22 cellular contexts compared by ENCODE assay signal in the genomic region with DNA sequence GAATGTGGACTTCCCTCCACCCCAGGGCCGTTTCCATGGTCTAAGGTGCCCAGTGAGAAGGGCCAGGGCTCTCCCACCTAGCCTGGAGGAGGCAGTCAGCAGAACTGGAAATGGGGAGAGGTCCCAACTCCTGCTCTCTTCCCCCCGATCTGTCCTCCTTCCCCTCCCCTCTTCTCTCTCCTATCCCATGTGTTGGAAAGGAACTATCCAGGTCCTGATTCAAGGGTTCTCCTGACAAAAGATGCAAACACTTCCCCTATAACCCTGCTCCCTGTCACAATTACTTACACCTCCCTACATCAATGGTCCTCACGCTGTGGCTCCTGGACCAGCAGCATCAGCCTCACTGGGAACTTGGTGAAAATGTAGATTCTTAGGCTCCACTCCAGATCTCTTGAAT. TPM values are rescaled to one million over a fixed set of nuclear protein-coding genes. Genes with fewer than 3 reads are reported as not detected.
"Had no signal": no experiment of that assay in that cellular context is flagged by ENCODE, and none has a peak within 500 bp of the region (broad histone marks: within the 10 kb centered on the region; RNA-seq: fewer than 3 reads in every experiment).

No MANE protein-coding gene starts in this region.

- H3K4me2 ChIP-seq: KMS-11 had no signal

- H3K4me3 ChIP-seq: Peyer's patch, SJSA1, SK-N-MC had no signal

- H3K9ac ChIP-seq: KMS-11 had no signal

- H3K36me3 ChIP-seq: Peyer's patch, SJSA1 had no signal

- H3K27ac ChIP-seq: KMS-11, Peyer's patch, SJSA1, SK-N-MC had no signal

- H3K9me3 ChIP-seq: Peyer's patch, SJSA1 had no signal

- DNase-seq: Kasumi-1, MM.1S, NCI-H1092 treated with DMSO at 0.1 percent for 48 hours, NCI-H1436, NCI-H187, NCI-H2029, NCI-H2081 treated with DMSO at 0.1 percent for 48 hours, NCI-H2171, NCI-H226, NCI-H446, NCI-H510A, NCI-H524 treated with DMSO at 0.1 percent for 48 hours, NCI-H69, NCI-H774, Peyer's patch, Right ventricle myocardium superior, SIG-M5 had no signal

- H3K27me3 ChIP-seq: Peyer's patch, SJSA1 had no signal

RNA-seq across cellular contexts. Expression of a gene that starts 32.9 kb away (rescaled TPM):
- total RNA-seq: M059J, Right ventricle myocardium superior, RPMI7951, SJSA1 had no signal
